9 cellular contexts compared by ENCODE assay signal in the genomic region with DNA sequence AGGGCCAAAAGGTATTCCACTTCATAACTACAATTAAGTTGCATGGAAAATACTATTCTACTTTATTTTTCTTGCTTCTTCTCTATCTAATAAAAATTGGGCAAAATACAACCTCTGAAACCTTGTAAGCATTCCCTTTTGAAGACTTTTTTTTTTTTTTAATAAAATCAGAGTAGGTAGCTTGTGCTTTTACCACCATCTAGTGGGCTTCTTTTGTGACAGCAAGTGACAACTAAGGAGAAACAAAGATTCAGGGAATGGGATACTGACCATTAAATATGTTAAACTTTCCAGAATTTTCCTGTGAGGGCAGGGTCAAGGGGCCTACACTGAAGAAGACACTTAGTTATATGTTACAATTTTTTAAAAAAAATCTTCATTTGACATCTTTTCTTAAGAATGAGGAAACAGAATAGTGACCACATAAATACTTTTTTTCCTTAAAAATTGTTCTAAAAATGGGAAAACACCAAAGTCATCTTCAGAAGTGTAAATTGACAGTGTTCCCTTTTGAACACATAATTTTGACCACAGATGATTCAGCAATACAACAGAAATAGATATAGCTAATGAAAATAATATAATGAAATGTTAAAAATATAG.
DNase-seq lines count a peak whose midpoint lies in the region; ATAC-seq, FAIRE-seq and TF ChIP-seq lines count a peak whose summit lies in the region.
"Had no signal": no experiment of that assay in that cellular context is flagged by ENCODE, and none has a peak within 500 bp of the region (broad histone marks: within the 10 kb centered on the region; RNA-seq: fewer than 3 reads in every experiment).

No MANE protein-coding gene starts in this region.

- H3K27ac ChIP-seq in psoas muscle, result no peak overlapping the region
- H3K27ac ChIP-seq: thoracic aorta had no signal

- H3K27me3 ChIP-seq in psoas muscle (ENCODE audit: insufficient read depth in 3 of 3, low read length in 2 of 3), result no peaks in the 10 kb centered on the region

- TF ChIP-seq CTCF in GM20000 (IDR thresholded peaks at IDR 0.05; ENCODE audit: extremely low read depth, missing control alignments), result peak; percentile 3
- TF ChIP-seq CTCF in epithelial cell of esophagus (IDR thresholded peaks at IDR 0.05; ENCODE audit: insufficient read depth, low read depth, low read length, missing control alignments), result peak; percentile 72
- TF ChIP-seq CTCF in psoas muscle (IDR thresholded peaks at IDR 0.05), result peak; percentile 55

- intact Hi-C loops in psoas muscle (cut with DNase I), result no loop called here

- no peak for DNase-seq in GM20000 (ENCODE audit: low spot score)
- DNase-seq in NCI-H748 treated with DMSO at 0.1 percent for 48 hours (lab: John Stamatoyannopoulos, UW), result peak; percentile 2
- peak; percentile 52 for DNase-seq in epithelial cell of esophagus (ENCODE audit: low read depth)
- no peak for DNase-seq in psoas muscle
- no peak for DNase-seq in activated T-cell treated with anti-CD3 and anti-CD28 coated beads, Interleukin-2, amount 50 U/mL, for 48 hours
- no peak for DNase-seq in UCSD-AML1 (lab: John Stamatoyannopoulos, UW; ENCODE audit: unreplicated experiment)

- peak; percentile 92 for FAIRE-seq in A204.1 (lab: Jason Lieb, UNC)

- H3K4me1 ChIP-seq in psoas muscle, result no peaks in the 10 kb centered on the region

- no peaks in the 10 kb centered on the region for H3K9me3 ChIP-seq in psoas muscle
- H3K9me3 ChIP-seq: thoracic aorta had no signal

- H3K4me3 ChIP-seq in epithelial cell of esophagus (ENCODE audit: low read length), result no peak overlapping the region
- H3K4me3 ChIP-seq in psoas muscle, result no peak overlapping the region
- H3K4me3 ChIP-seq: thoracic aorta had no signal

- no peaks in the 10 kb centered on the region for H3K36me3 ChIP-seq in psoas muscle (ENCODE audit: insufficient read depth in 1 of 2, low read depth in 1 of 2)
- H3K36me3 ChIP-seq: thoracic aorta had no signal

- ATAC-seq in psoas muscle, result no peak
- ATAC-seq in GM21576 (IDR thresholded peaks at IDR 0.05; ENCODE audit: unreplicated experiment), result no peak

Comparison
In these comparisons a context has a peak if more than half of its experiments do, and no peak if none do; other contexts are left out.
1. DNase-seq: peak in NCI-H748 treated with DMSO at 0.1 percent for 48 hours (single experiment) and epithelial cell of esophagus (single experiment); none in GM20000 (single experiment), psoas muscle (0 of 2), activated T-cell treated with anti-CD3 and anti-CD28 coated beads, Interleukin-2, amount 50 U/mL, for 48 hours (0 of 2) and UCSD-AML1 (single experiment).
2. CTCF ChIP-seq: peak in every context shown above with its lines; median percentile 72 in epithelial cell of esophagus; 55 in psoas muscle; 3 in GM20000.